ENCODE assay signal across 20 cellular contexts in the genomic region with DNA sequence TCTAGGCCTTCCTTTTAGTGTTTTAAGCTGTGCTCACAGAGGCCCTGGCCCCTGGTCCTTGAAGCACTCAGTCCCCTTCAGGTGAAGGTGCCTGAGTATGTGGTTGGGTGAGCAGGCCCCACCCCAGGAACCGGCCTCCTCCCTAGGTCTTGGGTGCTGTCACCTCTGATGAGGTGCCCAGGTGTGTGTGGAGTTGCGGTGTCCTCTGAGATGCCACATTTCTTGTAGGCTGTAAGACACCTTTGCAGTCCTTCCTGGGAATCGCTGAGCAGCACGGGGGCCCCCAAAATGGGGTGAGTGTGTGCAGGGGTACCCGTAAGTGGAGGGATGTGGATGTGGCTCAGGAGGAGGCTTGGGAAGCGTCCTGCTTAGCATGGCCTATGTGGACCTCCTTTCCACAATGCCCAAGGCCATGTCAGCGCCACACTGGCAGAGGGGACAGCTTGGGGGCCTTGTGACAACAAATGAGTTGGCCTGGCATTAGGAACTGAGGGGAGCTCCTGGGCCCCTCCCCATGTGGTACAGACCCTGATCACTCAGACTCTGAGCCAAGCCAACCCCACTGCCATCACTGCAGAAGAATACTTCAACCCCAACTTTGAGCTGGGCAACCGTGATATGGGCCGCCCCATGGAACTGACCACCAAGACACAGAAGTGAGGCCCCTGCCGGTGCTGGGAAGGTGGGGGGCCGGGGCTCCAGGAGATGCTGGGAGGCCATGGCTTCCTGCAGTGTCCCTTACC.
"Had no signal": no experiment of that assay in that cellular context is flagged by ENCODE, and none has a peak within 500 bp of the region (broad histone marks: within the 10 kb centered on the region; RNA-seq: fewer than 3 reads in every experiment).

No MANE protein-coding gene starts in this region.

- H3K4me3 Mint-ChIP-seq: stimulated activated naive CD8-positive, alpha-beta T cell treated with anti-CD3 and anti-CD28 coated beads, Interleukin-15, amount 100 ng/mL, for 72 hours had no signal

- H3K36me3 Mint-ChIP-seq: naive thymus-derived CD8-positive, alpha-beta T cell had no signal

- H3K36me3 ChIP-seq: right lobe of liver, spleen had no signal

- H3K27ac ChIP-seq: heart left ventricle, parathyroid adenoma, right lobe of liver, spleen, testis, tibial nerve had no signal

- H3K4me3 ChIP-seq: dorsolateral prefrontal cortex, heart left ventricle, psoas muscle, right lobe of liver, spleen, tibial nerve had no signal

- H3K9me3 ChIP-seq: heart left ventricle, psoas muscle, right lobe of liver, spleen, testis, tibial nerve had no signal

- DNase-seq: cortex of kidney; dorsolateral prefrontal cortex; effector CD8-positive, alpha-beta T cell; hippocampal formation; kidney glomerular epithelial cell; mammary epithelial cell; naive thymus-derived CD8-positive, alpha-beta T cell; nucleus accumbens; spleen; stimulated activated CD4-positive, alpha-beta T cell treated with anti-CD3 and anti-CD28 coated beads, Interleukin-2, amount 100 ng/mL, for 24 hours; stimulated activated CD4-positive, alpha-beta T cell treated with anti-CD3 and anti-CD28 coated beads, Interleukin-4, amount 100 ng/mL, for 4 hours; stimulated activated naive B cell treated with anti-CD40 and anti-IgM and Interleukin-4, amounts not matched to agents 10 μg/mL and 1 μg/mL and 100 μg/mL, for 72 hours; stimulated activated naive CD8-positive, alpha-beta T cell treated with anti-CD3 and anti-CD28 coated beads, Interleukin-15, amount 100 ng/mL, for 72 hours; testis had no signal

- H3K27me3 ChIP-seq: dorsolateral prefrontal cortex, heart left ventricle, testis, tibial nerve had no signal

- H3K9ac ChIP-seq: parathyroid adenoma had no signal

- H3K9me3 Mint-ChIP-seq: naive thymus-derived CD8-positive, alpha-beta T cell; stimulated activated naive B cell treated with anti-CD40 and anti-IgM and Interleukin-4, amounts not matched to agents 10 μg/mL and 1 μg/mL and 100 μg/mL, for 72 hours; stimulated activated naive CD8-positive, alpha-beta T cell treated with anti-CD3 and anti-CD28 coated beads, Interleukin-15, amount 100 ng/mL, for 72 hours had no signal

- H2AFZ ChIP-seq: parathyroid adenoma had no signal

- ATAC-seq: esophagus mucosa; heart left ventricle; naive thymus-derived CD8-positive, alpha-beta T cell; psoas muscle; right lobe of liver; stimulated activated naive B cell treated with anti-CD40 and anti-IgM and Interleukin-4, amounts not matched to agents 10 μg/mL and 1 μg/mL and 100 μg/mL, for 72 hours; stimulated activated naive CD8-positive, alpha-beta T cell treated with anti-CD3 and anti-CD28 coated beads, Interleukin-15, amount 100 ng/mL, for 72 hours had no signal

- H3K27me3 Mint-ChIP-seq: naive thymus-derived CD8-positive, alpha-beta T cell had no signal

- H3K79me2 ChIP-seq: parathyroid adenoma had no signal

- H3K27ac Mint-ChIP-seq: stimulated activated naive B cell treated with anti-CD40 and anti-IgM and Interleukin-4, amounts not matched to agents 10 μg/mL and 1 μg/mL and 100 μg/mL, for 72 hours had no signal
